Comparison of ENCODE assay signal across 1 cellular context in the genomic region with DNA sequence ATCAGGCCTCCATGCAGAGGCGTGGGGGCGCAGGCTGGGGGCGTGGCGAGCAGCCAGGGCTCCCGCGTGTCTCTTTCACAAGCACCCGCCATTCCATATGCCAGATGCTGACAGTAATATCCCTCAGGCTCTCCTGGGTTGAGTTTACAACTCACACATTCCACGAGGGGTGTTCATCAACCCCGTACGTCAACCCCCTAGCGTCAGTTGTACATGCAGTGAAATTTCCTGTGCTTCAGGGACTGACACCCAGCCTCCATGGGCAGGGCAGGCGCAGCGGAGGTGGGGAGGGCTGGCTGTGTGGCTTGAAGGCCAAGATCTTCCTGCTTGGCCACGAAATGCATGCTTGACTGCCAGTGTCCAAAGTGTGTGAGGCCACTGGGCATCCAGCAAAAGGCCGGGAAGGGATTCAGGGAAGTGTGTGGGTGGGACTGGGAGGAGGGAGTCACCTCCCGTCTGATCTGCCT.
TF ChIP-seq lines count a peak whose summit lies in the region.

No MANE protein-coding gene starts in this region.

TF ChIP-seq in K562, 482 proteins besides CTCF, POLR2A, EP300 and RAD21:
- no peak for TF ChIP-seq ZNF140 (CRISPR knock-in tag; IDR thresholded peaks at IDR 0.05)
- no peak for TF ChIP-seq GABPA (tag; conservative IDR thresholded peaks at IDR 0.05; ENCODE audit: low read depth)
